Comparison of ENCODE assay signal across 8 cellular contexts in the genomic region with DNA sequence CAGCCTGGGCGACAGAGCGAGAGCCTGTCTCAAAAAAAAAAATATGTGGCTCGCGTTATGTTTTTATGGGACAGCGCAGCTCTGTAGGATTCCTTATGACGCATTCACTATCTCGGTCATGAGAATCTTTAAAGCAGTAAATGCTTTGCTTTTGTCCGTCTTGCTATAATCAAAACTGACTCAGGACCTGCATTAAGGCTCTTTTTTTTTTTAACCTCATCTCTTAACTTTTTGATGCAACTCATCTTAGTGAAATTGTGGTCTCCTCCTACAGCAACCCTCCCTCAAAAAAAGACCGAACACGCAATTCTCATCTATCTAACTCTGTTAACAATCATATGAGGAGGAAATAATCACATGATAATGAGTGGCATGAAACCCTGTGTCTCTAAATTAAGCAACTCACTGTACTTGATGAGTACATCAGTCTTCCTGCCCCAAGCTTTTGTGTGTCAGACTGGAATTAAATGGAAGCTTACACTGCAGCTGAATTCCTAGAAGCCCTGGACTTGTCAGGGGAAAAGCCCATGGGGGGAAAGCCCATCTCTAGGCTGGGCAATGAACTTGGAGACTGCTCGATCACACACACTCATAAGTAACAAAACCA. TPM values are rescaled to one million over a fixed set of nuclear protein-coding genes. Genes with fewer than 3 reads are reported as not detected.
DNase-seq lines count a peak whose midpoint lies in the region; ATAC-seq and TF ChIP-seq lines count a peak whose summit lies in the region.

No MANE protein-coding gene starts in this region.

- no peak for ATAC-seq in HG03108 (IDR thresholded peaks at IDR 0.05; ENCODE audit: unreplicated experiment)
- ATAC-seq in HG02884 (IDR thresholded peaks at IDR 0.05; ENCODE audit: unreplicated experiment): no peak

- POLR2A ChIA-PET in activated CD4-positive, alpha-beta memory T cell treated with anti-CD3 and anti-CD28 coated beads, Interleukin-2, amount 10 ng/mL, durations not matched to agents 7 days and 5 days (lab: Charles Lee): interaction anchor here (0.6 to 8.6 kb wide), 8 partner anchors 10 to 688 kb away, joined by 3 to 177 read pairs (median 4); a partner anchor contains a TSS

- no peak for TF ChIP-seq CTCF in fibroblast of villous mesenchyme (IDR thresholded peaks at IDR 0.05; ENCODE audit: insufficient read depth, low read depth, low read length)

- H3K4me3 Mint-ChIP-seq in activated CD4-positive, alpha-beta memory T cell treated with anti-CD3 and anti-CD28 coated beads, Interleukin-2, amount 10 ng/mL, durations not matched to agents 7 days and 5 days: peak overlapping the region; percentile 49
- peak overlapping the region; percentile 0 for H3K4me3 Mint-ChIP-seq in stimulated activated naive CD8-positive, alpha-beta T cell treated with anti-CD3 and anti-CD28 coated beads, Interleukin-15, Interleukin-2, amounts not matched to agents 100 ng/mL and 50 ng/mL, for 24 hours

- DNase-seq in activated CD4-positive, CD25-positive, alpha-beta regulatory T cell treated with anti-CD3 and anti-CD28 coated beads, Interleukin-2, amount 50 U/mL, for 16 hours (ENCODE audit: low read depth, low spot score): peak; percentile 35
- no peak for DNase-seq in activated CD4-positive, CD25-positive, alpha-beta regulatory T cell treated with anti-CD3 and anti-CD28 coated beads, Interleukin-2, amount 50 U/mL, for 72 hours
- peak; percentile 50 for DNase-seq in activated CD4-positive, alpha-beta memory T cell treated with anti-CD3 and anti-CD28 coated beads, Interleukin-2, amount 10 ng/mL, durations not matched to agents 7 days and 5 days
- DNase-seq in fibroblast of villous mesenchyme (ENCODE audit: low read depth) (peak; percentile 89), NCI-H69 (lab: John Stamatoyannopoulos, UW) (no peak)

- peaks cover 65% of the 10 kb centered on the region for H3K4me1 Mint-ChIP-seq in activated CD4-positive, alpha-beta memory T cell treated with anti-CD3 and anti-CD28 coated beads, Interleukin-2, amount 10 ng/mL, durations not matched to agents 7 days and 5 days
- H3K4me1 Mint-ChIP-seq in stimulated activated naive CD8-positive, alpha-beta T cell treated with anti-CD3 and anti-CD28 coated beads, Interleukin-15, Interleukin-2, amounts not matched to agents 100 ng/mL and 50 ng/mL, for 24 hours (ENCODE audit: low read depth): peaks cover 53% of the 10 kb centered on the region

- H3K36me3 Mint-ChIP-seq in activated CD4-positive, alpha-beta memory T cell treated with anti-CD3 and anti-CD28 coated beads, Interleukin-2, amount 10 ng/mL, durations not matched to agents 7 days and 5 days (ENCODE audit: low read depth): peaks cover 77% of the 10 kb centered on the region
- H3K36me3 Mint-ChIP-seq in stimulated activated naive CD8-positive, alpha-beta T cell treated with anti-CD3 and anti-CD28 coated beads, Interleukin-15, Interleukin-2, amounts not matched to agents 100 ng/mL and 50 ng/mL, for 24 hours (ENCODE audit: low read depth): peaks cover 11% of the 10 kb centered on the region

- CTCF ChIA-PET in activated CD4-positive, alpha-beta memory T cell treated with anti-CD3 and anti-CD28 coated beads, Interleukin-2, amount 10 ng/mL, durations not matched to agents 7 days and 5 days (lab: Charles Lee): interaction anchor here (1.0 to 2.5 kb wide), 4 partner anchors 10 to 1013 kb away, joined by 3 to 21 read pairs (median 3); a partner anchor contains a TSS

- H3K27me3 Mint-ChIP-seq in activated CD4-positive, alpha-beta memory T cell treated with anti-CD3 and anti-CD28 coated beads, Interleukin-2, amount 10 ng/mL, durations not matched to agents 7 days and 5 days: no peaks in the 10 kb centered on the region
- H3K27me3 Mint-ChIP-seq in stimulated activated naive CD8-positive, alpha-beta T cell treated with anti-CD3 and anti-CD28 coated beads, Interleukin-15, Interleukin-2, amounts not matched to agents 100 ng/mL and 50 ng/mL, for 24 hours: no peaks in the 10 kb centered on the region

- H3K9me3 Mint-ChIP-seq in activated CD4-positive, alpha-beta memory T cell treated with anti-CD3 and anti-CD28 coated beads, Interleukin-2, amount 10 ng/mL, durations not matched to agents 7 days and 5 days: no peaks in the 10 kb centered on the region
- no peaks in the 10 kb centered on the region for H3K9me3 Mint-ChIP-seq in stimulated activated naive CD8-positive, alpha-beta T cell treated with anti-CD3 and anti-CD28 coated beads, Interleukin-15, Interleukin-2, amounts not matched to agents 100 ng/mL and 50 ng/mL, for 24 hours

- H3K4me3 ChIP-seq in fibroblast of villous mesenchyme (ENCODE audit: low read depth, low read length): no peak overlapping the region

- H3K27ac Mint-ChIP-seq in activated CD4-positive, alpha-beta memory T cell treated with anti-CD3 and anti-CD28 coated beads, Interleukin-2, amount 10 ng/mL, durations not matched to agents 7 days and 5 days: peak overlapping the region; percentile 82
- H3K27ac Mint-ChIP-seq in stimulated activated naive CD8-positive, alpha-beta T cell treated with anti-CD3 and anti-CD28 coated beads, Interleukin-15, Interleukin-2, amounts not matched to agents 100 ng/mL and 50 ng/mL, for 24 hours: peak overlapping the region; percentile 57

RNA-seq across cellular contexts. Expression of a gene that starts 4.3 kb away (rescaled TPM):
- 100 to 1,000 TPM; 117 to 125 TPM for total RNA-seq in activated CD4-positive, alpha-beta memory T cell treated with anti-CD3 and anti-CD28 coated beads, Interleukin-2, amount 10 ng/mL, durations not matched to agents 7 days and 5 days
- 13.5 and 15.1 TPM in 2 replicates for total RNA-seq in fibroblast of villous mesenchyme

Comparison
In these comparisons a context has a peak if more than half of its experiments do, and no peak if none do; other contexts are left out.
1. DNase-seq: peak in activated CD4-positive, CD25-positive, alpha-beta regulatory T cell treated with anti-CD3 and anti-CD28 coated beads, Interleukin-2, amount 50 U/mL, for 16 hours (single experiment), activated CD4-positive, alpha-beta memory T cell treated with anti-CD3 and anti-CD28 coated beads, Interleukin-2, amount 10 ng/mL, durations not matched to agents 7 days and 5 days (single experiment) and fibroblast of villous mesenchyme (single experiment); none in activated CD4-positive, CD25-positive, alpha-beta regulatory T cell treated with anti-CD3 and anti-CD28 coated beads, Interleukin-2, amount 50 U/mL, for 72 hours (single experiment) and NCI-H69 (single experiment).